Comparison of ENCODE assay signal across 21 cellular contexts in the genomic region with DNA sequence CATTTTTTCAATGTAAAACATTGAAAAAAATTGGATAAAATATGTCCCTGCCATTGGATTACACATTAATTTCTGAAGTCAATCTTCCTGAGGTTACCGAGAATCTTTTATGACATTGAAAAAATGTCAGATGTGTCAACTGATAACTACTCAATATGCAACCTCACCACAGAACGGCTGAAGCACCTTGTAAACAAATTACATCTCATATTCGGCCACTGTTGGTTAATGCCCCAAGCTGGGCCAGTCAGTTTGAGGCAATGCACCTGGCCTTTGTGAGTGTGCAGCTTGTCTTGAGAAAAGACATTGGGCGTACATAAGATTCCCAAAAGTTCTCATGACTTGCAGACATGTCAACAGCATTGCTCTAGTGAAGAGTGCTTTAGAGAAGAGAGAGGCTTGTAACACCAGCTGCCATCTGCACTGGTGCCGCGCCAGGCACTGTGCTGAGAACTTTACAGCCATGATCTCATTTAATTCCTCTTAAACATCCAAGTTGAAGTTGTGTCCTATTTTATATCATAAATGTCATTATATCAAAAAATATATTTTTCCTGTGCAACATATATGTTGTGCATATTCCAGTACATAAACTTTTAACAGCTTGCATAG.
"Had no signal": no experiment of that assay in that cellular context is flagged by ENCODE, and none has a peak within 500 bp of the region (broad histone marks: within the 10 kb centered on the region; RNA-seq: fewer than 3 reads in every experiment).

No MANE protein-coding gene starts in this region.

- H3K4me1 ChIP-seq: breast epithelium, left lung, upper lobe of left lung had no signal

- H3K36me3 ChIP-seq: breast epithelium, left lung, thoracic aorta, upper lobe of left lung had no signal

- H3K27me3 ChIP-seq: breast epithelium, left lung, upper lobe of left lung had no signal

- H3K9me3 ChIP-seq: breast epithelium, left lung, thoracic aorta, upper lobe of left lung had no signal

- H3K4me3 ChIP-seq: breast epithelium, coronary artery, left lung, thoracic aorta, upper lobe of left lung had no signal

- H3K27ac ChIP-seq: breast epithelium, coronary artery, epithelial cell of prostate, left lung, thoracic aorta, upper lobe of left lung had no signal

- ATAC-seq: activated CD4-positive, alpha-beta T cell treated with anti-CD3 and anti-CD28 coated beads for 36 hours; left lung; natural killer cell; stimulated activated naive B cell treated with anti-CD40 and anti-IgM and Interleukin-4, amounts not matched to agents 10 μg/mL and 1 μg/mL and 100 μg/mL, for 72 hours had no signal

- DNase-seq: activated B cell treated with CpG ODN at 0.5 μM for 24 hours; activated CD4-positive, alpha-beta T cell treated with anti-CD3 and anti-CD28 coated beads for 36 hours; activated CD4-positive, alpha-beta T cell treated with anti-CD3 and anti-CD28 coated beads, Interleukin-2, amount 50 U/mL, for 4 hours; activated CD8-positive, alpha-beta memory T cell treated with anti-CD3 and anti-CD28 coated beads for 24 hours; activated CD8-positive, alpha-beta memory T cell treated with anti-CD3 and anti-CD28 coated beads, Interleukin-2, amount 50 U/mL, for 4 hours; activated naive CD4-positive, alpha-beta T cell treated with Interleukin-2 at 50 U/mL for 16 hours; activated naive CD8-positive, alpha-beta T cell treated with anti-CD3 and anti-CD28 coated beads for 36 hours; activated T-cell treated with anti-CD3 and anti-CD28 coated beads, Interleukin-2, amount 50 U/mL, for 24 hours; kidney; left lung; midbrain; natural killer cell; retina; stimulated activated CD4-positive, alpha-beta T cell treated with anti-CD3 and anti-CD28 coated beads, Interleukin-2, amount 100 ng/mL, for 48 hours; stimulated activated CD8-positive, alpha-beta memory T cell treated with anti-CD3 and anti-CD28 coated beads, Interleukin-4, amount 100 ng/mL, for 48 hours; stimulated activated naive B cell treated with anti-CD40 and anti-IgM and Interleukin-4, amounts not matched to agents 10 μg/mL and 1 μg/mL and 100 μg/mL, for 72 hours; upper lobe of left lung had no signal
